2 cellular contexts compared by ENCODE assay signal in genomic region chr14:36939265-36939664, GRCh38.
A peak's percentile ranks its signal among the peaks of the same experiment; 100 is the strongest.
TF ChIP-seq lines count a peak whose summit lies in the region.

No MANE protein-coding gene starts in this region.

TF ChIP-seq in HEK293, 187 proteins besides CTCF, POLR2A, EP300 and RAD21 (continued from another document):
- peak; percentile 42; the same call in 1 of the 2 replicates for TF ChIP-seq ZNF18 (tag by site-specific recombination; IDR thresholded peaks at IDR 0.05)

TF ChIP-seq in K562, 482 proteins besides CTCF, POLR2A, EP300 and RAD21 (continued from another document):
- TF ChIP-seq ZBTB2 (IDR thresholded peaks at IDR 0.05) (no peak), MCM2 (IDR thresholded peaks at IDR 0.05; ENCODE audit: low read depth) (no peak), ASH1L (IDR thresholded peaks at IDR 0.05; ENCODE audit: borderline replicate concordance, low read depth, partially characterized antibody) (no peak), RBFOX2 (IDR thresholded peaks at IDR 0.05; ENCODE audit: low read depth, low read length) (no peak), MBD1 (CRISPR knock-in tag; IDR thresholded peaks at IDR 0.05) (no peak), PBX2 (CRISPR knock-in tag; IDR thresholded peaks at IDR 0.05; ENCODE audit: low read depth) (no peak), PBX2 (tag; conservative IDR thresholded peaks at IDR 0.05; ENCODE audit: low read depth) (0 out of 2 replicates have a peak, but pooled peaks have one; percentile 20), STAT5B (CRISPR knock-in tag; IDR thresholded peaks at IDR 0.05) (no peak)
- TF ChIP-seq, protein P1, sequence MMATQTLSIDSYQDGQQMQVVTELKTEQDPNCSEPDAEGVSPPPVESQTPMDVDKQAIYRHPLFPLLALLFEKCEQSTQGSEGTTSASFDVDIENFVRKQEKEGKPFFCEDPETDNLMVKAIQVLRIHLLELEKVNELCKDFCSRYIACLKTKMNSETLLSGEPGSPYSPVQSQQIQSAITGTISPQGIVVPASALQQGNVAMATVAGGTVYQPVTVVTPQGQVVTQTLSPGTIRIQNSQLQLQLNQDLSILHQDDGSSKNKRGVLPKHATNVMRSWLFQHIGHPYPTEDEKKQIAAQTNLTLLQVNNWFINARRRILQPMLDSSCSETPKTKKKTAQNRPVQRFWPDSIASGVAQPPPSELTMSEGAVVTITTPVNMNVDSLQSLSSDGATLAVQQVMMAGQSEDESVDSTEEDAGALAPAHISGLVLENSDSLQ (IDR thresholded peaks at IDR 0.05), result peak; percentile 20; the same call in 1 of the 2 replicates
- TF ChIP-seq, protein P2, sequence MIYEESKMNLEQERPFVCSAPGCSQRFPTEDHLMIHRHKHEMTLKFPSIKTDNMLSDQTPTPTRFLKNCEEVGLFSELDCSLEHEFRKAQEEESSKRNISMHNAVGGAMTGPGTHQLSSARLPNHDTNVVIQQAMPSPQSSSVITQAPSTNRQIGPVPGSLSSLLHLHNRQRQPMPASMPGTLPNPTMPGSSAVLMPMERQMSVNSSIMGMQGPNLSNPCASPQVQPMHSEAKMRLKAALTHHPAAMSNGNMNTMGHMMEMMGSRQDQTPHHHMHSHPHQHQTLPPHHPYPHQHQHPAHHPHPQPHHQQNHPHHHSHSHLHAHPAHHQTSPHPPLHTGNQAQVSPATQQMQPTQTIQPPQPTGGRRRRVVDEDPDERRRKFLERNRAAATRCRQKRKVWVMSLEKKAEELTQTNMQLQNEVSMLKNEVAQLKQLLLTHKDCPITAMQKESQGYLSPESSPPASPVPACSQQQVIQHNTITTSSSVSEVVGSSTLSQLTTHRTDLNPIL (CRISPR knock-in tag; IDR thresholded peaks at IDR 0.05), result no peak
TF ChIP-seq in K562: peak in this region for 3.
